In genomic region chr4:36249605-36250004, GRCh38 we compare ENCODE assay signal across 17 cellular contexts. TPM values are rescaled to one million over a fixed set of nuclear protein-coding genes. Genes with fewer than 3 reads are reported as not detected.
DNase-seq lines count a peak whose midpoint lies in the region; ATAC-seq and TF ChIP-seq lines count a peak whose summit lies in the region.
"Had no signal": no experiment of that assay in that cellular context is flagged by ENCODE, and none has a peak within 500 bp of the region (broad histone marks: within the 10 kb centered on the region; RNA-seq: fewer than 3 reads in every experiment).

No MANE protein-coding gene starts in this region.

- TF ChIP-seq CTCF in WERI-Rb-1 (IDR thresholded peaks at IDR 0.05; ENCODE audit: low read depth, low read length) = no peak

- no peak overlapping the region for H3K4me3 ChIP-seq in WERI-Rb-1 (ENCODE audit: low read depth, low read length)
- H3K4me3 ChIP-seq: BLaER1 treated with 17β-estradiol and CSF1 and Interleukin-3, amounts not matched to agents 10 nM and 100 nM; HAP-1 had no signal

- ATAC-seq in stimulated activated naive CD8-positive, alpha-beta T cell treated with anti-CD3 and anti-CD28 coated beads, Interleukin-15, amount 100 ng/mL, for 72 hours = peak; percentile 32
- no peak for ATAC-seq in stimulated activated naive CD8-positive, alpha-beta T cell treated with anti-CD3 and anti-CD28 coated beads, Interleukin-15, Interleukin-2, amounts not matched to agents 100 U/mL and 50 U/mL, for 24 hours
- ATAC-seq in HG02852 (IDR thresholded peaks at IDR 0.05; ENCODE audit: unreplicated experiment) = peak; percentile 37
- ATAC-seq in activated T-helper 17 cell treated with anti-CD3 and anti-CD28 coated beads, Interleukin-2, amount 50 U/mL, for 72 hours (replicated peaks) = peak; percentile 38
- no peak for ATAC-seq in HG03159 (IDR thresholded peaks at IDR 0.05; ENCODE audit: unreplicated experiment)
- ATAC-seq in activated CD4-positive, alpha-beta T cell treated with anti-CD3 and anti-CD28 coated beads for 36 hours = no peak

- H3K9me3 Mint-ChIP-seq in stimulated activated naive CD8-positive, alpha-beta T cell treated with anti-CD3 and anti-CD28 coated beads, Interleukin-15, amount 100 ng/mL, for 72 hours = no peaks in the 10 kb centered on the region
- H3K9me3 Mint-ChIP-seq in activated T-helper 17 cell treated with anti-CD3 and anti-CD28 coated beads, Interleukin-2, amount 50 U/mL, for 72 hours = no peaks in the 10 kb centered on the region
- H3K9me3 Mint-ChIP-seq in activated CD4-positive, alpha-beta T cell treated with anti-CD3 and anti-CD28 coated beads for 36 hours (ENCODE audit: low read depth) = no peaks in the 10 kb centered on the region
- H3K9me3 Mint-ChIP-seq: CD4-positive, CD25-positive, alpha-beta regulatory T cell had no signal

- H3K27ac ChIP-seq in WERI-Rb-1 = no peak overlapping the region
- H3K27ac ChIP-seq: 22Rv1, HL-60 had no signal

- intact Hi-C loops in activated CD4-positive, alpha-beta T cell treated with anti-CD3 and anti-CD28 coated beads for 36 hours (cut with DNase I, micrococcal nuclease) = no loop called here

- H3K36me3 Mint-ChIP-seq in activated T-helper 17 cell treated with anti-CD3 and anti-CD28 coated beads, Interleukin-2, amount 50 U/mL, for 72 hours (ENCODE audit: low read depth) = no peaks in the 10 kb centered on the region
- no peaks in the 10 kb centered on the region for H3K36me3 Mint-ChIP-seq in activated CD4-positive, alpha-beta T cell treated with anti-CD3 and anti-CD28 coated beads for 36 hours (ENCODE audit: low read depth)
- H3K36me3 Mint-ChIP-seq: CD4-positive, CD25-positive, alpha-beta regulatory T cell had no signal

- CTCF ChIA-PET in activated CD4-positive, alpha-beta T cell treated with anti-CD3 and anti-CD28 coated beads for 36 hours (lab: Charles Lee) = interaction anchor here (0.7 to 1.3 kb wide), 3 partner anchors 15 to 76 kb away, joined by 3 read pairs; no protein-coding TSS in a partner anchor

- H3K27ac Mint-ChIP-seq in stimulated activated naive CD8-positive, alpha-beta T cell treated with anti-CD3 and anti-CD28 coated beads, Interleukin-15, amount 100 ng/mL, for 72 hours = no peak overlapping the region
- no peak overlapping the region for H3K27ac Mint-ChIP-seq in activated T-helper 17 cell treated with anti-CD3 and anti-CD28 coated beads, Interleukin-2, amount 50 U/mL, for 72 hours
- no peak overlapping the region for H3K27ac Mint-ChIP-seq in activated CD4-positive, alpha-beta T cell treated with anti-CD3 and anti-CD28 coated beads for 36 hours
- H3K27ac Mint-ChIP-seq: CD4-positive, CD25-positive, alpha-beta regulatory T cell had no signal

- H3K27me3 Mint-ChIP-seq in stimulated activated naive CD8-positive, alpha-beta T cell treated with anti-CD3 and anti-CD28 coated beads, Interleukin-15, amount 100 ng/mL, for 72 hours = no peaks in the 10 kb centered on the region
- no peaks in the 10 kb centered on the region for H3K27me3 Mint-ChIP-seq in activated T-helper 17 cell treated with anti-CD3 and anti-CD28 coated beads, Interleukin-2, amount 50 U/mL, for 72 hours
- H3K27me3 Mint-ChIP-seq in activated CD4-positive, alpha-beta T cell treated with anti-CD3 and anti-CD28 coated beads for 36 hours = no peaks in the 10 kb centered on the region

- no peaks in the 10 kb centered on the region for H3K36me3 ChIP-seq in WERI-Rb-1
- H3K36me3 ChIP-seq: BLaER1 treated with 17β-estradiol and CSF1 and Interleukin-3, amounts not matched to agents 10 nM and 100 nM; HAP-1 had no signal

- peaks cover 72% of the 10 kb centered on the region for H3K27me3 ChIP-seq in WERI-Rb-1 (ENCODE audit: insufficient read depth, low read depth, severe bottlenecking)
- H3K27me3 ChIP-seq: BLaER1 treated with 17β-estradiol and CSF1 and Interleukin-3, amounts not matched to agents 10 nM and 100 nM had no signal

- H3K4me1 Mint-ChIP-seq in stimulated activated naive CD8-positive, alpha-beta T cell treated with anti-CD3 and anti-CD28 coated beads, Interleukin-15, amount 100 ng/mL, for 72 hours = peaks cover 37% of the 10 kb centered on the region
- peaks cover 7% of the 10 kb centered on the region for H3K4me1 Mint-ChIP-seq in activated T-helper 17 cell treated with anti-CD3 and anti-CD28 coated beads, Interleukin-2, amount 50 U/mL, for 72 hours
- H3K4me1 Mint-ChIP-seq in activated CD4-positive, alpha-beta T cell treated with anti-CD3 and anti-CD28 coated beads for 36 hours = peaks cover 32% of the 10 kb centered on the region

- POLR2A ChIA-PET in activated CD4-positive, alpha-beta T cell treated with anti-CD3 and anti-CD28 coated beads for 36 hours (lab: Charles Lee) = no interaction called here

- H3K4me3 Mint-ChIP-seq in stimulated activated naive CD8-positive, alpha-beta T cell treated with anti-CD3 and anti-CD28 coated beads, Interleukin-15, amount 100 ng/mL, for 72 hours = no peak overlapping the region
- no peak overlapping the region for H3K4me3 Mint-ChIP-seq in activated T-helper 17 cell treated with anti-CD3 and anti-CD28 coated beads, Interleukin-2, amount 50 U/mL, for 72 hours
- no peak overlapping the region for H3K4me3 Mint-ChIP-seq in activated CD4-positive, alpha-beta T cell treated with anti-CD3 and anti-CD28 coated beads for 36 hours

- peaks cover 3% of the 10 kb centered on the region for H3K9me3 ChIP-seq in WERI-Rb-1 (ENCODE audit: severe bottlenecking)
- H3K9me3 ChIP-seq: BLaER1 treated with 17β-estradiol and CSF1 and Interleukin-3, amounts not matched to agents 10 nM and 100 nM; HAP-1 had no signal

- DNase-seq in stimulated activated naive CD8-positive, alpha-beta T cell treated with anti-CD3 and anti-CD28 coated beads, Interleukin-15, amount 100 ng/mL, for 72 hours = no peak
- DNase-seq in stimulated activated naive CD8-positive, alpha-beta T cell treated with anti-CD3 and anti-CD28 coated beads, Interleukin-15, Interleukin-2, amounts not matched to agents 100 U/mL and 50 U/mL, for 24 hours = no peak
- no peak for DNase-seq in activated CD4-positive, alpha-beta T cell treated with anti-CD3 and anti-CD28 coated beads for 36 hours
- DNase-seq in AML-193 (lab: John Stamatoyannopoulos, UW) (no peak), WERI-Rb-1 (no peak)
- DNase-seq: Calu3; CD4-positive, CD25-positive, alpha-beta regulatory T cell; DMS 273 treated with DMSO at 0.1 percent for 48 hours had no signal

RNA-seq across cellular contexts. Expression of gene ARAP2, which starts 5.3 kb away (rescaled TPM):
- 10 to 100 TPM; 44.8 to 51.7 TPM for total RNA-seq in activated T-helper 17 cell treated with anti-CD3 and anti-CD28 coated beads, Interleukin-2, amount 50 U/mL, for 72 hours
- total RNA-seq in activated CD4-positive, alpha-beta T cell treated with anti-CD3 and anti-CD28 coated beads for 36 hours = 10 to 100 TPM; 40.0 to 42.5 TPM

RNA-seq across cellular contexts. Expression of gene DTHD1, which starts 31.8 kb away (rescaled TPM):
- total RNA-seq in activated T-helper 17 cell treated with anti-CD3 and anti-CD28 coated beads, Interleukin-2, amount 50 U/mL, for 72 hours = under 1 TPM; 0.74 to 0.99 TPM
- total RNA-seq in activated CD4-positive, alpha-beta T cell treated with anti-CD3 and anti-CD28 coated beads for 36 hours = under 1 TPM; 0.73 to 0.76 TPM
- total RNA-seq: Calu3, Daoy, H1 had no signal

Comparison
In these comparisons a context has a peak if more than half of its experiments do, and no peak if none do; other contexts are left out.
1. ATAC-seq: peak in stimulated activated naive CD8-positive, alpha-beta T cell treated with anti-CD3 and anti-CD28 coated beads, Interleukin-15, amount 100 ng/mL, for 72 hours (single experiment), HG02852 (single experiment) and activated T-helper 17 cell treated with anti-CD3 and anti-CD28 coated beads, Interleukin-2, amount 50 U/mL, for 72 hours (single experiment); none in stimulated activated naive CD8-positive, alpha-beta T cell treated with anti-CD3 and anti-CD28 coated beads, Interleukin-15, Interleukin-2, amounts not matched to agents 100 U/mL and 50 U/mL, for 24 hours (single experiment), HG03159 (single experiment) and activated CD4-positive, alpha-beta T cell treated with anti-CD3 and anti-CD28 coated beads for 36 hours (single experiment).